Comparison of ENCODE assay signal across 8 cellular contexts in genomic region chr10:70549962-70550845, GRCh38. TPM values are rescaled to one million over a fixed set of nuclear protein-coding genes. Genes with fewer than 3 reads are reported as not detected.
DNase-seq lines count a peak whose midpoint lies in the region; ATAC-seq and TF ChIP-seq lines count a peak whose summit lies in the region.

No MANE protein-coding gene starts in this region.

- peaks cover 27% of the 10 kb centered on the region for H3K36me3 ChIP-seq in lower lobe of right lung

- DNase-seq in AG09319 (ENCODE audit: extremely low read depth, low read depth) (no peak), NCI-H226 (peak; percentile 19), dedifferentiated amniotic fluid mesenchymal stem cell (ENCODE audit: extremely low spot score) (peak; percentile 54), lower lobe of right lung (peak; percentile 66)
- DNase-seq in activated CD4-positive, alpha-beta T cell treated with anti-CD3 and anti-CD28 coated beads, Interleukin-2, amount 10 ng/mL, durations not matched to agents 24 days and 14 days, result peak; percentile 92
- DNase-seq in stimulated activated CD8-positive, alpha-beta memory T cell treated with anti-CD3 and anti-CD28 coated beads, Interleukin-15, amount 100 ng/mL, for 4 hours (ENCODE audit: low read depth in 2 of 2), result peak; percentile 43 to 53

- H3K9me3 ChIP-seq in lower lobe of right lung, result no peaks in the 10 kb centered on the region

- no peak overlapping the region for H3K27ac Mint-ChIP-seq in activated CD4-positive, alpha-beta T cell treated with anti-CD3 and anti-CD28 coated beads, Interleukin-2, amount 10 ng/mL, durations not matched to agents 24 days and 14 days

- ATAC-seq in GM19438 (IDR thresholded peaks at IDR 0.05; ENCODE audit: low read depth, unreplicated experiment) (peak; percentile 64), lower lobe of right lung (peak; percentile 74 to 76), GM19452 (IDR thresholded peaks at IDR 0.05; ENCODE audit: unreplicated experiment) (no peak)

- peaks cover 14% of the 10 kb centered on the region for H3K4me1 ChIP-seq in lower lobe of right lung

- no peaks in the 10 kb centered on the region for H3K9me3 Mint-ChIP-seq in activated CD4-positive, alpha-beta T cell treated with anti-CD3 and anti-CD28 coated beads, Interleukin-2, amount 10 ng/mL, durations not matched to agents 24 days and 14 days

- no peak overlapping the region for H3K4me3 Mint-ChIP-seq in activated CD4-positive, alpha-beta T cell treated with anti-CD3 and anti-CD28 coated beads, Interleukin-2, amount 10 ng/mL, durations not matched to agents 24 days and 14 days

- no peaks in the 10 kb centered on the region for H3K36me3 Mint-ChIP-seq in activated CD4-positive, alpha-beta T cell treated with anti-CD3 and anti-CD28 coated beads, Interleukin-2, amount 10 ng/mL, durations not matched to agents 24 days and 14 days (ENCODE audit: low read depth)

- intact Hi-C loops in activated CD4-positive, alpha-beta T cell treated with anti-CD3 and anti-CD28 coated beads, Interleukin-2, amount 10 ng/mL, durations not matched to agents 24 days and 14 days (cut with micrococcal nuclease), result loop anchor here (1.0 to 2.0 kb wide), 4 partner anchors 69 to 330 kb away; partner anchors contain the start of gene SGPL1
- intact Hi-C loops in lower lobe of right lung (cut with DNase I), result loop anchor here (5.0 kb wide), 1 partner anchor 207 kb away; no protein-coding TSS in a partner anchor

- H3K27ac ChIP-seq in lower lobe of right lung, result no peak overlapping the region

- H3K27me3 ChIP-seq in lower lobe of right lung (ENCODE audit: low read depth), result no peaks in the 10 kb centered on the region

- H3K4me1 Mint-ChIP-seq in activated CD4-positive, alpha-beta T cell treated with anti-CD3 and anti-CD28 coated beads, Interleukin-2, amount 10 ng/mL, durations not matched to agents 24 days and 14 days, result no peaks in the 10 kb centered on the region

- TF ChIP-seq CTCF in AG09319 (IDR thresholded peaks at IDR 0.05; ENCODE audit: low read depth, low read length) (peak; percentile 80), lower lobe of right lung (IDR thresholded peaks at IDR 0.05) (peak; percentile 92)

- no peak overlapping the region for H3K4me3 ChIP-seq in lower lobe of right lung

- H3K27me3 Mint-ChIP-seq in activated CD4-positive, alpha-beta T cell treated with anti-CD3 and anti-CD28 coated beads, Interleukin-2, amount 10 ng/mL, durations not matched to agents 24 days and 14 days, result peaks cover 1% of the 10 kb centered on the region

RNA-seq across cellular contexts. Expression of gene PRF1, which starts 52.3 kb away (rescaled TPM):
- total RNA-seq in activated CD4-positive, alpha-beta T cell treated with anti-CD3 and anti-CD28 coated beads, Interleukin-2, amount 10 ng/mL, durations not matched to agents 24 days and 14 days, result 76.5 and 79.9 TPM in 2 replicates
- 29.5 TPM for total RNA-seq in lower lobe of right lung
